In the genomic region with DNA sequence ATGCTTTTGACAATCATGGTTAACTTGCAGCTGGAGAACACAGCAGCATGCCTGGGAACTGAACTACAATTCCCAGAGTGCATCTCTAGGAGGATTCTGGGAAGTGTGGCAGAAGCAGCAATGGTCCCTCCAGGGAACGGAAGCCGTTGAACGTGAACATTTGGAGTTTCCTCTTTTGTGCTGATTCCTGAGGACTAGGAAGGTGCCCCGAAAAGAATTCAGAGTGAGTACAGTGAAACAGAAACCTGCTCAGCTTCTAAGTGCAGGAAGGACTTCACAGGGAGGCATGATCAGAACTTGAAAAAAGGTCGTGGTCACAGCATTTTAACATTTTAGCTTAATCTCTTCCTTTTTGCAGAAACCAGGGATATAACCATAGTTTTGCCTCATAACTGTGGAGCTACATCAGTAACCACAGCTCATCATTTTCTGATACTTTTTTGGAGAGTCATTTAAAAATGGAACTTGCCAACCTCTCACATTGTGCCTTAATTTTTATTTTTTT, we compare ENCODE assay signal across 8 cellular contexts. TPM values are rescaled to one million over a fixed set of nuclear protein-coding genes. Genes with fewer than 3 reads are reported as not detected.
A peak's percentile ranks its signal among the peaks of the same experiment; 100 is the strongest.
DNase-seq lines count a peak whose midpoint lies in the region; ATAC-seq, FAIRE-seq and TF ChIP-seq lines count a peak whose summit lies in the region.

A gene (plus strand): TSS at position 111 of the 505 bp plus-strand sequence. CDS start 3,911 bp downstream, outside the sequence.

- H3K36me3 Mint-ChIP-seq in activated naive CD4-positive, alpha-beta T cell treated with anti-CD3 and anti-CD28 coated beads, Interleukin-2, amount 50 U/mL, for 72 hours, result peaks cover 22 to 24% of the 10 kb centered on the region in 2 donors
- H3K36me3 Mint-ChIP-seq in nephron (ENCODE audit: low read depth), result peaks cover 27% of the 10 kb centered on the region

- H3K27me3 ChIP-seq in tibial artery, result no peaks in the 10 kb centered on the region

- DNase-seq in GM04504 (ENCODE audit: low read depth) (peak; percentile 58), SHP77 (lab: John Stamatoyannopoulos, UW) (peak; percentile 19 to 46), frontal cortex (ENCODE audit: low spot score in 2 of 2) (peak; percentile 53 to 64), tibial artery (peak; percentile 78 to 85), DMS79 treated with DMSO at 0.1 percent for 48 hours (lab: John Stamatoyannopoulos, UW) (no peak)
- DNase-seq in activated naive CD4-positive, alpha-beta T cell treated with anti-CD3 and anti-CD28 coated beads, Interleukin-2, amount 50 U/mL, for 72 hours (ENCODE audit: low spot score in 2 of 2), result peak in 1 of 2 donors; percentile 17

- peak; percentile 61 for ATAC-seq in HG03097 (IDR thresholded peaks at IDR 0.05; ENCODE audit: low FRiP score, unreplicated experiment)
- peak; percentile 66 to 86 for ATAC-seq in activated naive CD4-positive, alpha-beta T cell treated with anti-CD3 and anti-CD28 coated beads, Interleukin-2, amount 50 U/mL, for 72 hours

- H3K27ac ChIP-seq in tibial artery, result peak within 1 kb of the TSS; percentile 81 to 87

- peaks cover 3 to 8% of the 10 kb centered on the region in 2 donors for H3K9me3 Mint-ChIP-seq in activated naive CD4-positive, alpha-beta T cell treated with anti-CD3 and anti-CD28 coated beads, Interleukin-2, amount 50 U/mL, for 72 hours
- H3K9me3 Mint-ChIP-seq in nephron, result no peaks in the 10 kb centered on the region

- H3K36me3 ChIP-seq in tibial artery, result peaks cover 0 to 4% (median 0%) of the 10 kb centered on the region in 3 donors

- H3K4me1 ChIP-seq in tibial artery, result peaks cover 0 to 14% (median 0%) of the 10 kb centered on the region in 4 donors

- peaks cover 6% of the 10 kb centered on the region for H3K4me1 Mint-ChIP-seq in nephron

- TF ChIP-seq CTCF in nephron (IDR thresholded peaks at IDR 0.05; ENCODE audit: unreplicated experiment in 3 of 3) (no peak), tibial artery (IDR thresholded peaks at IDR 0.05) (no peak)

- no peak for FAIRE-seq in frontal cortex (lab: Jason Lieb, UNC)

- peak within 1 kb of the TSS; percentile 85 to 94 for H3K27ac Mint-ChIP-seq in activated naive CD4-positive, alpha-beta T cell treated with anti-CD3 and anti-CD28 coated beads, Interleukin-2, amount 50 U/mL, for 72 hours
- peak within 1 kb of the TSS; percentile 96 to 98 (median 97) for H3K27ac Mint-ChIP-seq in nephron

- H3K9me3 ChIP-seq in tibial artery, result no peaks in the 10 kb centered on the region

- intact Hi-C loops in tibial artery (cut with DNase I; ENCODE audit: low total_unique reads), result no loop called here

- H3K27me3 Mint-ChIP-seq in nephron (ENCODE audit: low read depth), result peaks cover 3% of the 10 kb centered on the region

- H3K4me3 Mint-ChIP-seq in nephron, result peak within 1 kb of the TSS; percentile 83 to 94 (median 88)

- peak within 1 kb of the TSS; percentile 49 to 62 for H3K4me3 ChIP-seq in tibial artery

RNA-seq across cellular contexts. Expression of the gene that starts here (rescaled TPM):
- total RNA-seq in activated naive CD4-positive, alpha-beta T cell treated with anti-CD3 and anti-CD28 coated beads, Interleukin-2, amount 50 U/mL, for 72 hours, result 1 to 10 TPM in 1 of 2 donors, under 1 TPM in 1; 0.18 to 1.2 TPM
- total RNA-seq in frontal cortex, result 0.41 TPM

Comparison
In these comparisons a context has a peak if more than half of its experiments do, and no peak if none do; other contexts are left out.
1. Peak in DNase-seq in frontal cortex; RNA of the gene not detected or under 1 TPM.